18 cellular contexts compared by ENCODE assay signal in genomic region chrX:133190877-133191738, GRCh38. TPM values are rescaled to one million over a fixed set of nuclear protein-coding genes. Genes with fewer than 3 reads are reported as not detected.
DNase-seq lines count a peak whose midpoint lies in the region; ATAC-seq and TF ChIP-seq lines count a peak whose summit lies in the region.
"Had no signal": no experiment of that assay in that cellular context is flagged by ENCODE, and none has a peak within 500 bp of the region (broad histone marks: within the 10 kb centered on the region; RNA-seq: fewer than 3 reads in every experiment).

No MANE protein-coding gene starts in this region.

- TF ChIP-seq RAD21 in HCT116 (IDR thresholded peaks at IDR 0.05; ENCODE audit: low read depth) = no peak

- H3K4me1 ChIP-seq in HCT116 (ENCODE audit: control insufficient read depth in 1 of 2, insufficient read depth in 2 of 2, low read length in 2 of 2) (peaks cover 7 to 15% of the 10 kb centered on the region in 2 experiments; a peak in 2 of 4 replicates), PC-9 (replicated peaks; ENCODE audit: insufficient read depth) (peaks cover 5% of the 10 kb centered on the region)

- CTCF ChIA-PET in HCT116 (lab: Charles Lee) = no interaction called here
- CTCF ChIA-PET in PC-9 (lab: Charles Lee) = no interaction called here

- no peak overlapping the region for H3K9ac ChIP-seq in HCT116 (ENCODE audit: low read length)
- H3K9ac ChIP-seq: SK-N-SH had no signal

- in situ Hi-C loops in G401 (cut with HindIII; ENCODE audit: low sequenced_read_pairs) = no loop called here

- TF ChIP-seq CTCF in HCT116 (IDR thresholded peaks at IDR 0.05 in 2 of 3, conservative IDR thresholded peaks at IDR 0.05 in 1 of 3; ENCODE audit: borderline replicate concordance in 1 of 3, insufficient read depth in 1 of 3, low read depth in 2 of 3, low read length in 2 of 3) (no peak), nephron (IDR thresholded peaks at IDR 0.05; ENCODE audit: unreplicated experiment in 3 of 3) (no peak), PC-9 (conservative IDR thresholded peaks at IDR 0.05) (no peak)

- peak overlapping the region in 2 of 3 experiments; percentile 12 to 49 for H3K27ac Mint-ChIP-seq in nephron
- H3K27ac Mint-ChIP-seq: T-cell had no signal

- H3K4me2 ChIP-seq in HCT116 (ENCODE audit: low read length) (no peak overlapping the region), PC-9 (no peak overlapping the region)
- H3K4me2 ChIP-seq: SK-N-SH had no signal

- no peak overlapping the region for H3K4me3 ChIP-seq in HCT116 (replicated peaks in 1 of 2; ENCODE audit: low read depth in 1 of 2, low read length in 2 of 2)
- H3K4me3 ChIP-seq in PC-9 = no peak overlapping the region

- TF ChIP-seq POLR2A in HCT116 (IDR thresholded peaks at IDR 0.05; ENCODE audit: borderline replicate concordance, extremely low read depth, insufficient read depth, insufficient read length) = no peak

- no peaks in the 10 kb centered on the region for H3K36me3 Mint-ChIP-seq in nephron (ENCODE audit: low read depth)
- H3K36me3 Mint-ChIP-seq: T-cell had no signal

- H2AFZ ChIP-seq in HCT116 (ENCODE audit: low read depth, low read length, poor library complexity, severe bottlenecking) (no peak overlapping the region), PC-9 (no peak overlapping the region)

- H3K9me2 ChIP-seq in HCT116 (ENCODE audit: insufficient read depth) = no peaks in the 10 kb centered on the region
- no peaks in the 10 kb centered on the region for H3K9me2 ChIP-seq in PC-9 (ENCODE audit: insufficient read depth)
- H3K9me2 ChIP-seq: SK-N-SH had no signal

- RAD21 ChIA-PET in HCT116 (lab: Charles Lee; ENCODE audit: low non-redundant PET in 1 of 2, low total read pairs in 2 of 2, uncharacterized antibody in 2 of 2, unreplicated experiment in 2 of 2) = no interaction called here

- no peaks in the 10 kb centered on the region for H3K36me3 ChIP-seq in HCT116 (ENCODE audit: control insufficient read depth in 1 of 2, insufficient read depth in 2 of 2, low read length in 2 of 2)
- no peaks in the 10 kb centered on the region for H3K36me3 ChIP-seq in PC-9 (ENCODE audit: low read depth)

- POLR2A ChIA-PET in HCT116 (lab: Charles Lee) = no interaction called here
- POLR2A ChIA-PET in PC-9 (lab: Charles Lee; ENCODE audit: unreplicated experiment) = no interaction called here

- DNase-seq in G401 (ENCODE audit: low spot score) = peak; percentile 19
- DNase-seq in HCT116 (ENCODE audit: low read depth, low spot score) = no peak
- DNase-seq in cerebellar cortex (ENCODE audit: low spot score) = peak; percentile 56
- DNase-seq in PC-9 = no peak
- DNase-seq in NCI-H345 treated with DMSO at 0.1 percent for 48 hours (lab: John Stamatoyannopoulos, UW; ENCODE audit: unreplicated experiment) = no peak
- DNase-seq: DND-41, H7, MV-4-11, NCI-H1417, NCI-H1930, NCI-H446, NCI-H774, SK-N-SH, T-cell had no signal

- no peak overlapping the region for H3K4me3 Mint-ChIP-seq in nephron
- H3K4me3 Mint-ChIP-seq: T-cell had no signal

- H3K27me3 ChIP-seq in HCT116 (ENCODE audit: insufficient read depth, low read length) (no peaks in the 10 kb centered on the region), PC-9 (ENCODE audit: insufficient read depth, low read depth) (no peaks in the 10 kb centered on the region)

- BruUV-seq in HCT116 (replicated peaks; lab: Mats Ljungman, UMichigan) (no TSS peak), PC-9 (replicated peaks; lab: Mats Ljungman, UMichigan) (no TSS peak)

- peak overlapping the region; percentile 22; the same call in 1 of the 2 replicates for H3K27ac ChIP-seq in HCT116 (ENCODE audit: low read depth, low read length)
- H3K27ac ChIP-seq in PC-9 = no peak overlapping the region
- H3K27ac ChIP-seq: C4-2B had no signal

- H4K20me1 ChIP-seq in HCT116 (ENCODE audit: insufficient read depth) (no peaks in the 10 kb centered on the region), PC-9 (ENCODE audit: insufficient read depth) (no peaks in the 10 kb centered on the region)

- no peaks in the 10 kb centered on the region for H3K9me3 Mint-ChIP-seq in nephron
- H3K9me3 Mint-ChIP-seq: T-cell had no signal

- H3K27me3 Mint-ChIP-seq in nephron (ENCODE audit: low read depth) = no peaks in the 10 kb centered on the region

- intact Hi-C loops in HCT116 (cut with micrococcal nuclease) = no loop called here
- intact Hi-C loops in PC-9 (cut with micrococcal nuclease; ENCODE audit: unreplicated experiment) = no loop called here

- ATAC-seq in HCT116 = no peak
- ATAC-seq in GM18520 (IDR thresholded peaks at IDR 0.05; ENCODE audit: unreplicated experiment) = no peak
- ATAC-seq: Right ventricle myocardium inferior, T-cell had no signal

- H3K4me1 Mint-ChIP-seq in nephron = peaks cover 23% of the 10 kb centered on the region
- H3K4me1 Mint-ChIP-seq: T-cell had no signal

- no peaks in the 10 kb centered on the region for H3F3A ChIP-seq in PC-9 (ENCODE audit: insufficient read depth, low read depth)

- H3K79me2 ChIP-seq in HCT116 (ENCODE audit: insufficient read depth, low read length) = no peaks in the 10 kb centered on the region
- H3K79me2 ChIP-seq in PC-9 (ENCODE audit: low read depth) = no peaks in the 10 kb centered on the region

- H3K9me3 ChIP-seq in HCT116 (ENCODE audit: control insufficient read depth in 1 of 2, insufficient read depth in 1 of 2, low read depth in 1 of 2, low read length in 2 of 2) (no peaks in the 10 kb centered on the region), PC-9 (ENCODE audit: insufficient read depth, low read depth) (no peaks in the 10 kb centered on the region)
- H3K9me3 ChIP-seq: SK-N-SH had no signal

TF ChIP-seq in HCT116, 20 proteins besides CTCF, POLR2A, EP300 and RAD21 (continues in another document):
- TF ChIP-seq EZH2phosphoT487 (IDR thresholded peaks at IDR 0.05; ENCODE audit: borderline replicate concordance) (no peak), TCF7L2 (IDR thresholded peaks at IDR 0.05; ENCODE audit: borderline replicate concordance, extremely low read depth, insufficient read depth, insufficient read length) (no peak), ATF3 (IDR thresholded peaks at IDR 0.05) (no peak), YY1 (IDR thresholded peaks at IDR 0.05; ENCODE audit: extremely low read depth, insufficient replicate concordance, low read depth, low read length) (no peak), ZFX (IDR thresholded peaks at IDR 0.05) (no peak), ZBTB33 (IDR thresholded peaks at IDR 0.05; ENCODE audit: extremely low read depth, insufficient replicate concordance, low read length) (no peak), POLR2AphosphoS5 (IDR thresholded peaks at IDR 0.05; ENCODE audit: low read depth, low read length) (no peak), EZH2 (IDR thresholded peaks at IDR 0.05) (no peak), CEBPB (IDR thresholded peaks at IDR 0.05; ENCODE audit: low read depth) (no peak), SP1 (IDR thresholded peaks at IDR 0.05; ENCODE audit: low read depth) (no peak), EGR1 (IDR thresholded peaks at IDR 0.05; ENCODE audit: low read depth) (no peak), SIN3A (IDR thresholded peaks at IDR 0.05; ENCODE audit: low read depth) (no peak), JUND (IDR thresholded peaks at IDR 0.05) (no peak), ZNF274 (IDR thresholded peaks at IDR 0.05; ENCODE audit: low read depth, low read length) (no peak), CBX3 (IDR thresholded peaks at IDR 0.05; ENCODE audit: low read depth) (no peak), REST (IDR thresholded peaks at IDR 0.05; ENCODE audit: low read depth) (no peak)

RNA-seq across cellular contexts. Expression of gene TFDP3, which starts 27.0 kb away (rescaled TPM):
- total RNA-seq in G401 (2014; rRNA removed; shearing (Covaris generic)) = 0.80 TPM in 1 of 2 replicates, not detected in the other
- total RNA-seq in HCT116 (2021; ENCODE audit: unreplicated experiment) (not detected), PC-9 (2021) (not detected in 2 replicates)
- not detected in 2 replicates for polyA plus RNA-seq in HCT116 (2012)
- total RNA-seq: H7, Right ventricle myocardium inferior, T-cell had no signal
- polyA plus RNA-seq: SK-N-SH had no signal

Comparison
In these comparisons a context has a peak if more than half of its experiments do, and no peak if none do; other contexts are left out.
1. DNase-seq: peak in G401 (single experiment) and cerebellar cortex (single experiment); none in HCT116 (single experiment), PC-9 (0 of 2) and NCI-H345 treated with DMSO at 0.1 percent for 48 hours (single experiment).